Comparison of ENCODE assay signal across 1 cellular context in the genomic region with DNA sequence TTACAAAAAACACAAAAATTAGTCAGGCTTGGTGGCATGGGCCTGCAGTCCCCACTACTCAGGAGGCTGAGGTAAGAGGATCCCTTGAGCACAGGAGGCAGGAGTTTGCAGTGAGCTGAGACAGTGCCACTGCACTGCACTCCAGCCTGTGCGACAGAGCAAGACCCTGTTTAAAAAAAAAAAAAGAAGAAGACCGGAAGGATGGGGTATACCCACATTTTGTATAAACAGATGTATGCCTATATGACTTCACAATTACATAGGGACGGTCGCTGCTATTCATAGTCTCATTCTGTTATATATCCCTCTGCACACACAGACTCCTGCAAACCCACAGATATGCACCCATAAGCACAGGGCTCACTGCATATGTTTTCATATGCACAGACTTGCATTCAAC.
TF ChIP-seq lines count a peak whose summit lies in the region.

No MANE protein-coding gene starts in this region.

TF ChIP-seq in H1, 55 proteins besides CTCF, POLR2A, EP300 and RAD21:
- TF ChIP-seq TCF12 (IDR thresholded peaks at IDR 0.05; ENCODE audit: low read depth, low read length) (no peak), CREB1 (IDR thresholded peaks at IDR 0.05) (no peak), CTBP2 (IDR thresholded peaks at IDR 0.05; ENCODE audit: borderline replicate concordance, insufficient read depth, insufficient read length, low read length) (no peak), JUN (IDR thresholded peaks at IDR 0.05; ENCODE audit: low read depth, low read length) (no peak), NANOG (IDR thresholded peaks at IDR 0.05; ENCODE audit: insufficient read depth, low read depth, low read length, poor library complexity, severe bottlenecking) (no peak), GTF2F1 (IDR thresholded peaks at IDR 0.05; ENCODE audit: borderline replicate concordance, low read depth, low read length) (no peak), NRF1 (IDR thresholded peaks at IDR 0.05; ENCODE audit: low read depth, low read length) (no peak), HDAC2 (IDR thresholded peaks at IDR 0.05; ENCODE audit: borderline replicate concordance in 1 of 2, low read depth in 2 of 2, low read length in 2 of 2) (no peak), SIN3A (conservative IDR thresholded peaks at IDR 0.05 in 1 of 2, IDR thresholded peaks at IDR 0.05 in 1 of 2; ENCODE audit: low read depth in 1 of 2, low read length in 2 of 2) (no peak), CBX8 (IDR thresholded peaks at IDR 0.05; ENCODE audit: borderline replicate concordance, low read depth, low read length) (no peak), GABPA (IDR thresholded peaks at IDR 0.05; ENCODE audit: borderline replicate concordance, insufficient read depth, low read length) (no peak), SIX5 (IDR thresholded peaks at IDR 0.05; ENCODE audit: low read depth, low read length) (no peak), POU5F1 (IDR thresholded peaks at IDR 0.05; ENCODE audit: low read depth, low read length) (no peak), CHD7 (IDR thresholded peaks at IDR 0.05; ENCODE audit: insufficient replicate concordance, low read length) (no peak), FOSL1 (IDR thresholded peaks at IDR 0.05; ENCODE audit: insufficient read depth, low read depth, low read length) (no peak), TAF1 (IDR thresholded peaks at IDR 0.05; ENCODE audit: low read depth, low read length) (no peak), HDAC6 (IDR thresholded peaks at IDR 0.05; ENCODE audit: low read depth, low read length) (no peak), ZNF274 (IDR thresholded peaks at IDR 0.05; ENCODE audit: borderline replicate concordance, extremely low read depth, low read length) (no peak), JUND (IDR thresholded peaks at IDR 0.05; ENCODE audit: low read length) (no peak)
- TF ChIP-seq, protein P1, sequence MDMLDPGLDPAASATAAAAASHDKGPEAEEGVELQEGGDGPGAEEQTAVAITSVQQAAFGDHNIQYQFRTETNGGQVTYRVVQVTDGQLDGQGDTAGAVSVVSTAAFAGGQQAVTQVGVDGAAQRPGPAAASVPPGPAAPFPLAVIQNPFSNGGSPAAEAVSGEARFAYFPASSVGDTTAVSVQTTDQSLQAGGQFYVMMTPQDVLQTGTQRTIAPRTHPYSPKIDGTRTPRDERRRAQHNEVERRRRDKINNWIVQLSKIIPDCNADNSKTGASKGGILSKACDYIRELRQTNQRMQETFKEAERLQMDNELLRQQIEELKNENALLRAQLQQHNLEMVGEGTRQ (IDR thresholded peaks at IDR 0.05; ENCODE audit: low read length), result no peak
